9 cellular contexts compared by ENCODE assay signal in the genomic region with DNA sequence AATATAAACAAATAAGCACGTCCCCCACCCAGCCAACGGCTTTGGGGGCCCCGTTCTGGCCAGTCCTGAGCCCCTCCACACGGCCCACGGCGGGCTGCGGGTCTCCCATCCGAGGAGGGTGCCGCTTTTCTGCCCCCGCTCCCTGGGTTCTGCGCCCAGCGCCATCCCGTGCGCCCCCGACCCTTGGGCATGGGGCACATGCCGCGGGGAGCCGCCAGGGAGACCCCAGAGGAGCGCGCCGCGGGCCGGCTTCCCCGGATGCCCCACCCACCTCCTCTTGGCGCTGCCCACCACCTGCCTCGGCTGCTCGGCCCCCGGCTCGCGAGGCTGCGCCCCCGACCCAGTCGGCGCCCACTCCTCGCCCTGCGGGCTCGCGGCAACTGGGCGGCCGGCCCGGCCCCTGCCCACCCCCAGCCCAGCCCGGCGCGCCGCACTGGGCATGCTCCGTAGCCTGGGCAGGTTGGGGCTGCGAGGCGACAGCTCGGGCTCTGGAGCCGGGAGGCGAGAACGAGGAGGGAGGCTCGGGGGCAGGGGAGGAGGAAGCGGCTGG. TPM values are rescaled to one million over a fixed set of nuclear protein-coding genes. Genes with fewer than 3 reads are reported as not detected.
A peak's percentile ranks its signal among the peaks of the same experiment; 100 is the strongest.
DNase-seq lines count a peak whose midpoint lies in the region; ATAC-seq, FAIRE-seq and TF ChIP-seq lines count a peak whose summit lies in the region.
"Had no signal": no experiment of that assay in that cellular context is flagged by ENCODE, and none has a peak within 500 bp of the region (broad histone marks: within the 10 kb centered on the region; RNA-seq: fewer than 3 reads in every experiment).

No MANE protein-coding gene starts in this region.

- intact Hi-C loops in thyroid gland (cut with DNase I): no loop called here

- no peaks in the 10 kb centered on the region for H3K36me3 ChIP-seq in BLaER1
- no peaks in the 10 kb centered on the region for H3K36me3 ChIP-seq in bronchial epithelial cell (ENCODE audit: control insufficient read depth, insufficient read depth, low read length)
- H3K36me3 ChIP-seq in thyroid gland: no peaks in the 10 kb centered on the region
- H3K36me3 ChIP-seq in effector memory CD4-positive, alpha-beta T cell (ENCODE audit: control insufficient read depth, insufficient read depth, low read length): no peaks in the 10 kb centered on the region

- ATAC-seq in HG03135 (IDR thresholded peaks at IDR 0.05; ENCODE audit: unreplicated experiment): no peak

- no peak overlapping the region for H3K27ac ChIP-seq in BLaER1
- peak overlapping the region; percentile 57 to 80 (median 73) for H3K27ac ChIP-seq in thyroid gland
- H3K27ac ChIP-seq in effector memory CD4-positive, alpha-beta T cell (ENCODE audit: insufficient read depth, low read length, poor library complexity, severe bottlenecking): no peak overlapping the region

- H3K4me3 ChIP-seq in BLaER1 (peak overlapping the region; percentile 77), bronchial epithelial cell (ENCODE audit: low read depth, low read length) (peak overlapping the region; percentile 61), thyroid gland (replicated peaks in 1 of 3) (peak overlapping the region; percentile 72 to 77 (median 72))
- H3K4me3 ChIP-seq in effector memory CD4-positive, alpha-beta T cell (ENCODE audit: insufficient read depth, low read depth, low read length, poor library complexity, severe bottlenecking): no peak overlapping the region

- WGBS in thyroid gland, 2 donors: 0 to 2% methylated on average over 8 to 25 of the region's 54 CpGs

- H3K4me1 ChIP-seq in BLaER1 (peaks cover 14% of the 10 kb centered on the region), thyroid gland (peaks cover 6 to 24% of the 10 kb centered on the region in 2 donors)
- no peaks in the 10 kb centered on the region for H3K4me1 ChIP-seq in effector memory CD4-positive, alpha-beta T cell (ENCODE audit: control insufficient read depth, insufficient read depth, low read length, poor library complexity, severe bottlenecking)

- no peak for FAIRE-seq in bronchial epithelial cell (lab: Jason Lieb, UNC)
- FAIRE-seq: endometrium had no signal

- H3K9ac ChIP-seq in BLaER1: peak overlapping the region; percentile 63; the same call in 1 of the 2 replicates

- TF ChIP-seq POLR2A in thyroid gland (IDR thresholded peaks at IDR 0.05): peak in 1 of 2 donors; percentile 49

- no peaks in the 10 kb centered on the region for H3K9me3 ChIP-seq in BLaER1
- H3K9me3 ChIP-seq in thyroid gland: no peaks in the 10 kb centered on the region
- H3K9me3 ChIP-seq in effector memory CD4-positive, alpha-beta T cell (ENCODE audit: control insufficient read depth, low read length): no peaks in the 10 kb centered on the region

- peaks cover 48% of the 10 kb centered on the region for H3K27me3 ChIP-seq in BLaER1
- no peaks in the 10 kb centered on the region for H3K27me3 ChIP-seq in bronchial epithelial cell (ENCODE audit: control insufficient read depth, insufficient read depth, low read length)
- H3K27me3 ChIP-seq in thyroid gland: no peaks in the 10 kb centered on the region
- H3K27me3 ChIP-seq in effector memory CD4-positive, alpha-beta T cell (replicated peaks; ENCODE audit: control insufficient read depth, insufficient read depth, low read length, poor library complexity, severe bottlenecking): peaks cover 4% of the 10 kb centered on the region

- H4K20me1 ChIP-seq in BLaER1: no peaks in the 10 kb centered on the region

- peak; percentile 66 for DNase-seq in NCI-H1092 treated with DMSO at 0.1 percent for 48 hours (lab: John Stamatoyannopoulos, UW)
- DNase-seq in bronchial epithelial cell (ENCODE audit: low read depth): no peak
- peak; percentile 29 for DNase-seq in kidney glomerular epithelial cell (lab: John Stamatoyannopoulos, UW)
- peak; percentile 55 to 56 for DNase-seq in thyroid gland
- DNase-seq in NCI-H187 treated with DMSO at 0.1 percent for 48 hours (lab: John Stamatoyannopoulos, UW): no peak
- DNase-seq in effector memory CD4-positive, alpha-beta T cell: no peak

- H3K4me2 ChIP-seq in BLaER1: peak overlapping the region; percentile 98

- TF ChIP-seq CTCF in bronchial epithelial cell (IDR thresholded peaks at IDR 0.05; ENCODE audit: insufficient read depth, low read length, severe bottlenecking) (no peak), thyroid gland (IDR thresholded peaks at IDR 0.05) (no peak)

RNA-seq across cellular contexts. Expression of gene PLCB4, which starts 0.6 kb away (rescaled TPM):
- total RNA-seq in bronchial epithelial cell (1.6 and 2.0 TPM in 2 replicates), thyroid gland (10 to 100 TPM; 50.9 to 77.9 (median 67.9) TPM)

Comparison
In these comparisons a context has a peak if more than half of its experiments do, and no peak if none do; other contexts are left out.
1. H3K27ac ChIP-seq: peak in thyroid gland (3 of 3); none in BLaER1 (single experiment) and effector memory CD4-positive, alpha-beta T cell (single experiment).
2. DNase-seq: peak in NCI-H1092 treated with DMSO at 0.1 percent for 48 hours (single experiment), kidney glomerular epithelial cell (single experiment) and thyroid gland (2 of 2); none in bronchial epithelial cell (single experiment), NCI-H187 treated with DMSO at 0.1 percent for 48 hours (single experiment) and effector memory CD4-positive, alpha-beta T cell (0 of 3).
3. RNA of gene PLCB4, which starts 0.6 kb away (total RNA-seq): 50.9 to 77.9 TPM in thyroid gland; 1.6 to 2.0 TPM in bronchial epithelial cell; every median in the first group is over 10 times any median in the second.